ENCODE assay signal across 13 cellular contexts in the genomic region with DNA sequence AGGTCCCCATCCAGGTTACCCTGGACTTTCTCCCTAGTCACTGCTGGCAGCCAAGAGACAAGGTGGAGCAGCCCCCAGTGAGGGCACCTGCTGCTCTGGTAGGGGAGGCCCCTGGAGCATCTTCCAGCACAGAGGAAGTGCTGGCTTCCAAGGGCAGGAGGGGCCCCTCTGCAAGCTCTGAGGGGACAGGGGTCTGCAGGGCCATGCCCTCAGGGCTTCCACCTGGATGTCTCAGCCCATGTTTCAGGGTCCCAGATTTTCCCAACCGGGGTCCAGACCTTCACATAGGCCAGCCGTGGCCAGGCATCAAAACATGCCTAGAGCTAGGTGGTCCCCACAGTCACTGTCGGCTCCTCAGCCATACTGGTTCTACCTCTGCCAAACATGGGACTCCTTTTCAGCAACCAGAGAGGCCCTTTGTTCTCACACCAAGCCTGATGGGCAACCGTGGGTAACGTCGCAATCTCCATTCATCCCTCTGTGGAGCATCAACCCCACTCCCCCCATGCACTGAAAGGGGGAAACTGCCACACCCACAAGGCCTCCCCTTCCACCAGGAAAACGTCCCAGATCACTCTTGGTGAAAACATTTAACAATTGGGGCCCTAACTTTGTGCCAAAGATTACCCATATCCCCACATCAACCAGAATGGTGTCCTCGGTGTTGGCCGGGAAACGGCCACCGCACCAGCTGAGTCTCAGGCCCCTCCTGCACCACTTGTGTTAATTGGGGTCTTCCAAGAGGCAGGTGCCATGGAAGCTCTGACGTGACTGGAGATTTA. TPM values are rescaled to one million over a fixed set of nuclear protein-coding genes. Genes with fewer than 3 reads are reported as not detected.
DNase-seq lines count a peak whose midpoint lies in the region; ATAC-seq and TF ChIP-seq lines count a peak whose summit lies in the region.
"Had no signal": no experiment of that assay in that cellular context is flagged by ENCODE, and none has a peak within 500 bp of the region (broad histone marks: within the 10 kb centered on the region; RNA-seq: fewer than 3 reads in every experiment).

No MANE protein-coding gene starts in this region.

- H3K27ac Mint-ChIP-seq in Caco-2 (ENCODE audit: unreplicated experiment) (no peak overlapping the region), nephron (peak overlapping the region; percentile 47 to 78 (median 47))
- H3K27ac Mint-ChIP-seq: dendritic cell treated with granulocyte-macrophage colony-stimulating factor and Interleukin-4, amounts not matched to agents 40 ng/mL and 50 ng/mL, for 4 days had no signal

- H3K27me3 Mint-ChIP-seq in Caco-2 (ENCODE audit: insufficient read depth, unreplicated experiment) (peaks cover 3% of the 10 kb centered on the region), nephron (ENCODE audit: low read depth) (peaks cover 14% of the 10 kb centered on the region)

- POLR2A ChIA-PET in Caco-2 (lab: Charles Lee), result no interaction called here

- intact Hi-C loops in Caco-2 (cut with micrococcal nuclease; ENCODE audit: unreplicated experiment), result loop anchor here (5.0 kb wide), 1 partner anchor 124 kb away; no protein-coding TSS in a partner anchor

- H3K4me3 Mint-ChIP-seq in Caco-2 (ENCODE audit: unreplicated experiment), result peak overlapping the region; percentile 21
- H3K4me3 Mint-ChIP-seq in nephron, result peak overlapping the region; percentile 55 to 84 (median 83)
- H3K4me3 Mint-ChIP-seq: dendritic cell treated with granulocyte-macrophage colony-stimulating factor and Interleukin-4, amounts not matched to agents 40 ng/mL and 50 ng/mL, for 4 days had no signal

- peak in 1 of 2 experiments; percentile 23 for DNase-seq in Caco-2
- no peak for DNase-seq in coronary artery (ENCODE audit: low spot score)
- no peak for DNase-seq in NCI-H146 treated with DMSO at 0.1 percent for 48 hours (lab: John Stamatoyannopoulos, UW; ENCODE audit: unreplicated experiment)
- DNase-seq in MG63, result no peak
- DNase-seq: GDM1, HCEC 1CT, NCI-H2081 had no signal

- CTCF ChIA-PET in Caco-2 (lab: Charles Lee), result interaction anchor here (0.7 kb wide), 1 partner anchor 48 kb away, joined by 3 read pairs; no protein-coding TSS in a partner anchor

- peaks cover 32% of the 10 kb centered on the region for H3K79me2 ChIP-seq in ACC112 (ENCODE audit: control insufficient read depth, insufficient read depth, low read length, unreplicated experiment)

- ATAC-seq in GM18867 (IDR thresholded peaks at IDR 0.05; ENCODE audit: unreplicated experiment), result no peak
- no peak for ATAC-seq in GM19455 (IDR thresholded peaks at IDR 0.05; ENCODE audit: unreplicated experiment)

- no peaks in the 10 kb centered on the region for H3K36me3 Mint-ChIP-seq in Caco-2 (ENCODE audit: insufficient read depth, unreplicated experiment)
- peaks cover 13% of the 10 kb centered on the region for H3K36me3 Mint-ChIP-seq in nephron (ENCODE audit: low read depth)

- H3K4me1 ChIP-seq in ACC112 (ENCODE audit: control insufficient read depth, insufficient read depth, low read length, unreplicated experiment) (peaks cover 32% of the 10 kb centered on the region), Caco-2 (no peaks in the 10 kb centered on the region)

- H3K4me1 Mint-ChIP-seq in Caco-2 (ENCODE audit: low read depth, unreplicated experiment), result no peaks in the 10 kb centered on the region
- peaks cover 35% of the 10 kb centered on the region for H3K4me1 Mint-ChIP-seq in nephron

- H2AFZ ChIP-seq in ACC112 (ENCODE audit: low read length, unreplicated experiment), result no peak overlapping the region

- H3K9me3 Mint-ChIP-seq in Caco-2 (ENCODE audit: unreplicated experiment) (peaks cover 6% of the 10 kb centered on the region), nephron (peaks cover 12% of the 10 kb centered on the region)

- H3K9me3 ChIP-seq in Caco-2, result no peaks in the 10 kb centered on the region
- no peaks in the 10 kb centered on the region for H3K9me3 ChIP-seq in MG63
- H3K9me3 ChIP-seq: BLaER1 treated with 17β-estradiol and CSF1 and Interleukin-3, amounts not matched to agents 10 nM and 100 nM had no signal

- BruUV-seq in Caco-2 (replicated peaks; lab: Mats Ljungman, UMichigan), result no TSS peak

- no peaks in the 10 kb centered on the region for H3K27me3 ChIP-seq in ACC112 (ENCODE audit: insufficient read depth, low read length)
- H3K27me3 ChIP-seq in Caco-2 (replicated peaks; ENCODE audit: control insufficient read depth, insufficient read depth, low read length), result no peaks in the 10 kb centered on the region; the same call in 1 of the 2 replicates
- H3K27me3 ChIP-seq in MG63, result no peaks in the 10 kb centered on the region

- TF ChIP-seq CTCF in Caco-2 (IDR thresholded peaks at IDR 0.05; ENCODE audit: insufficient read depth in 1 of 2, low read depth in 1 of 2, low read length in 1 of 2, severe bottlenecking in 1 of 2, unreplicated experiment in 1 of 2) (no peak), coronary artery (IDR thresholded peaks at IDR 0.05) (no peak), nephron (IDR thresholded peaks at IDR 0.05; ENCODE audit: unreplicated experiment in 3 of 3) (no peak)

- H3K36me3 ChIP-seq in ACC112 (ENCODE audit: insufficient read depth, low read length) (peaks cover 5% of the 10 kb centered on the region; the same call in 1 of the 2 replicates), Caco-2 (ENCODE audit: control insufficient read depth, insufficient read depth, low read length) (no peaks in the 10 kb centered on the region), MG63 (peaks cover 16% of the 10 kb centered on the region)
- H3K36me3 ChIP-seq: BLaER1 treated with 17β-estradiol and CSF1 and Interleukin-3, amounts not matched to agents 10 nM and 100 nM had no signal

- H3K27ac ChIP-seq in ACC112 (ENCODE audit: low read depth, low read length) (no peak overlapping the region), coronary artery (peak overlapping the region; percentile 97 to 99)
- H3K27ac ChIP-seq: BLaER1 treated with 17β-estradiol and CSF1 and Interleukin-3, amounts not matched to agents 10 nM and 100 nM had no signal

- H3K4me3 ChIP-seq in ACC112 (ENCODE audit: low read depth, low read length), result peak overlapping the region; percentile 95
- no peak overlapping the region for H3K4me3 ChIP-seq in Caco-2 (ENCODE audit: low read depth, low read length)
- H3K4me3 ChIP-seq in coronary artery, result no peak overlapping the region
- no peak overlapping the region for H3K4me3 ChIP-seq in MG63
- H3K4me3 ChIP-seq: BLaER1 treated with 17β-estradiol and CSF1 and Interleukin-3, amounts not matched to agents 10 nM and 100 nM had no signal

RNA-seq across cellular contexts. Expression of a gene that starts 1.9 kb away (rescaled TPM):
- total RNA-seq in Caco-2 (2022), result 8.8 and 11.1 TPM in 2 replicates
- total RNA-seq in MG63 (2014; rRNA removed; shearing (Covaris generic); ENCODE audit: low replicate concordance), result 949 and 1,198 TPM in 2 replicates

RNA-seq across cellular contexts. Expression of a gene that starts 59.4 kb away (rescaled TPM):
- 3.5 and 4.5 TPM in 2 replicates for total RNA-seq in Caco-2 (2022)
- total RNA-seq in MG63 (2014; rRNA removed; shearing (Covaris generic); ENCODE audit: low replicate concordance), result not detected in 2 replicates

Comparison
In these comparisons a context has a peak if more than half of its experiments do, and no peak if none do; other contexts are left out.
1. RNA of a gene that starts 1.9 kb away (total RNA-seq): 949 to 1,198 TPM in MG63; 8.8 to 11.1 TPM in Caco-2; every median in the first group is over 10 times any median in the second.